Comparison of ENCODE assay signal across 9 cellular contexts in genomic region chr1:1847501-1848289, GRCh38. TPM values are rescaled to one million over a fixed set of nuclear protein-coding genes. Genes with fewer than 3 reads are reported as not detected.
A peak's percentile ranks its signal among the peaks of the same experiment; 100 is the strongest.
DNase-seq lines count a peak whose midpoint lies in the region; ATAC-seq and TF ChIP-seq lines count a peak whose summit lies in the region.
"Had no signal": no experiment of that assay in that cellular context is flagged by ENCODE, and none has a peak within 500 bp of the region (broad histone marks: within the 10 kb centered on the region; RNA-seq: fewer than 3 reads in every experiment).

No MANE protein-coding gene starts in this region.

- H3K4me1 Mint-ChIP-seq in stimulated activated memory B cell treated with anti-CD40 and anti-IgM and Interleukin-4, amounts not matched to agents 10 μg/mL and 1 μg/mL and 100 μg/mL, for 72 hours: peaks cover 77% of the 10 kb centered on the region

- H3K9me3 Mint-ChIP-seq in stimulated activated memory B cell treated with anti-CD40 and anti-IgM and Interleukin-4, amounts not matched to agents 10 μg/mL and 1 μg/mL and 100 μg/mL, for 72 hours: no peaks in the 10 kb centered on the region

- H3K27ac ChIP-seq in right atrium auricular region: peak overlapping the region; percentile 60 to 70
- H3K27ac ChIP-seq: epithelial cell of prostate had no signal

- peaks cover 0 to 71% of the 10 kb centered on the region in 2 donors for H3K4me1 ChIP-seq in right atrium auricular region

- H3K4me3 ChIP-seq in right atrium auricular region: no peak overlapping the region

- H3K36me3 Mint-ChIP-seq in stimulated activated memory B cell treated with anti-CD40 and anti-IgM and Interleukin-4, amounts not matched to agents 10 μg/mL and 1 μg/mL and 100 μg/mL, for 72 hours: peaks cover 28% of the 10 kb centered on the region

- no peaks in the 10 kb centered on the region for H3K36me3 ChIP-seq in right atrium auricular region

- DNase-seq in RPMI8226 (peak; percentile 19), right atrium auricular region (ENCODE audit: low spot score) (no peak), mucosa of gallbladder (ENCODE audit: low spot score) (no peak), RKO (ENCODE audit: low spot score) (no peak), OCI-M1 (lab: John Stamatoyannopoulos, UW) (no peak)

- TF ChIP-seq CTCF in right atrium auricular region (IDR thresholded peaks at IDR 0.05): no peak

- H3K9me3 ChIP-seq in right atrium auricular region: no peaks in the 10 kb centered on the region

- H3K4me3 Mint-ChIP-seq in stimulated activated memory B cell treated with anti-CD40 and anti-IgM and Interleukin-4, amounts not matched to agents 10 μg/mL and 1 μg/mL and 100 μg/mL, for 72 hours: peak overlapping the region; percentile 15

- H3K27ac Mint-ChIP-seq in stimulated activated memory B cell treated with anti-CD40 and anti-IgM and Interleukin-4, amounts not matched to agents 10 μg/mL and 1 μg/mL and 100 μg/mL, for 72 hours: peak overlapping the region; percentile 76

- no peaks in the 10 kb centered on the region for H3K27me3 ChIP-seq in right atrium auricular region

- no peaks in the 10 kb centered on the region for H3K27me3 Mint-ChIP-seq in stimulated activated memory B cell treated with anti-CD40 and anti-IgM and Interleukin-4, amounts not matched to agents 10 μg/mL and 1 μg/mL and 100 μg/mL, for 72 hours

- ATAC-seq in GM19452 (IDR thresholded peaks at IDR 0.05; ENCODE audit: unreplicated experiment) (peak; percentile 55), HG03135 (IDR thresholded peaks at IDR 0.05; ENCODE audit: unreplicated experiment) (no peak)
- peak; percentile 92 for ATAC-seq in stimulated activated memory B cell treated with anti-CD40 and anti-IgM and Interleukin-4, amounts not matched to agents 10 μg/mL and 1 μg/mL and 100 μg/mL, for 72 hours

RNA-seq across cellular contexts. Expression of gene GNB1, which starts 43.2 kb away (rescaled TPM):
- total RNA-seq in right atrium auricular region: 10 to 100 TPM; 69.9 to 91.6 TPM
- total RNA-seq in mucosa of gallbladder: 338 TPM
